Comparison of ENCODE assay signal across 8 cellular contexts in the genomic region with DNA sequence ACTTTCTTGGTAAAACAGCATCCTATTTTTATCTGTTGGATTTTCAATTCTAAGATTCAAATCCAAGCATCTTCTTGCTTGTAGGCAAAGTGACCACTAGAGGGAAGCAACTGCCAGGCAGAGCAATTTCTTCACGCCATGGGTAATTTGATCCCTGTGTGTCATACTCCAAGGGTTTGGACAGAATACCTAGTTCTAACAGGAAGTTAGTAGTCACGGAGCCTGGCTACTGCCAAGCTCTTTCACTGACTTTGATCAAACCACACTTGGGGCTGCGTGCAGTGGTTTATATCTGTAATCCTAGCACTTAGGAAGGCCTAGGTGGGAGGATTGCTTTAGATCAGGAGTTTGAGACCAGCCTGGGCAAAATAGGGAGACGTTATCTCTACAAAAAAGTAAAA.
DNase-seq lines count a peak whose midpoint lies in the region; ATAC-seq and TF ChIP-seq lines count a peak whose summit lies in the region.

No MANE protein-coding gene starts in this region.

- H3K27ac ChIP-seq in RWPE1, result peak overlapping the region; percentile 50; the same call in 1 of the 2 replicates

- H3K27ac Mint-ChIP-seq in endothelial cell (ENCODE audit: unreplicated experiment), result no peak overlapping the region

- in situ Hi-C loops in ACHN (cut with HindIII; ENCODE audit: low pct_ligation_motif_present, low pct_unique_long_range_greater_than_20kb, low sequenced_read_pairs), result no loop called here

- POLR2A ChIA-PET in RWPE1 (lab: Yijun Ruan, JAX; ENCODE audit: low non-redundant PET), result no interaction called here

- H3K4me3 Mint-ChIP-seq in endothelial cell (ENCODE audit: unreplicated experiment), result no peak overlapping the region

- TF ChIP-seq CTCF in RWPE1 (conservative IDR thresholded peaks at IDR 0.05; ENCODE audit: low read depth) (peak; percentile 99), epithelial cell of proximal tubule (conservative IDR thresholded peaks at IDR 0.05; ENCODE audit: low read depth, low read length) (peak; percentile 99), endothelial cell (IDR thresholded peaks at IDR 0.05; ENCODE audit: unreplicated experiment) (no peak)

- DNase-seq in ACHN (peak; percentile 93), NCI-H1092 treated with DMSO at 0.1 percent for 48 hours (lab: John Stamatoyannopoulos, UW) (peak; percentile 54), RWPE1 (ENCODE audit: low spot score) (peak; percentile 96), epithelial cell of proximal tubule (ENCODE audit: low read depth) (peak; percentile 97), midbrain (lab: John Stamatoyannopoulos, UW) (peak; percentile 16), endothelial cell (ENCODE audit: low spot score) (no peak)

- CTCF ChIA-PET in RWPE1 (lab: Yijun Ruan, JAX), result interaction anchor here (0.6 to 4.8 kb wide), 21 partner anchors 59 to 1126 kb away, joined by 3 to 31 read pairs (median 4); no protein-coding TSS in a partner anchor

- no peak overlapping the region for H3K4me3 ChIP-seq in epithelial cell of proximal tubule (ENCODE audit: low read depth, low read length)

- peaks cover 4% of the 10 kb centered on the region for H3K4me1 Mint-ChIP-seq in endothelial cell (ENCODE audit: unreplicated experiment)

- no peaks in the 10 kb centered on the region for H3K27me3 Mint-ChIP-seq in endothelial cell (ENCODE audit: unreplicated experiment)

- peaks cover 7% of the 10 kb centered on the region for H3K9me3 Mint-ChIP-seq in endothelial cell (ENCODE audit: unreplicated experiment)

- H3K36me3 Mint-ChIP-seq in endothelial cell (ENCODE audit: low read depth, unreplicated experiment), result peaks cover 4% of the 10 kb centered on the region

- ATAC-seq in GM18868 (IDR thresholded peaks at IDR 0.05; ENCODE audit: unreplicated experiment), result peak; percentile 63
- ATAC-seq in activated CD4-positive, CD25-positive, alpha-beta regulatory T cell treated with anti-CD3 and anti-CD28 coated beads, Interleukin-2, amount 50 U/mL, for 24 hours, result no peak
